Comparison of ENCODE assay signal across 1 cellular context in the genomic region with DNA sequence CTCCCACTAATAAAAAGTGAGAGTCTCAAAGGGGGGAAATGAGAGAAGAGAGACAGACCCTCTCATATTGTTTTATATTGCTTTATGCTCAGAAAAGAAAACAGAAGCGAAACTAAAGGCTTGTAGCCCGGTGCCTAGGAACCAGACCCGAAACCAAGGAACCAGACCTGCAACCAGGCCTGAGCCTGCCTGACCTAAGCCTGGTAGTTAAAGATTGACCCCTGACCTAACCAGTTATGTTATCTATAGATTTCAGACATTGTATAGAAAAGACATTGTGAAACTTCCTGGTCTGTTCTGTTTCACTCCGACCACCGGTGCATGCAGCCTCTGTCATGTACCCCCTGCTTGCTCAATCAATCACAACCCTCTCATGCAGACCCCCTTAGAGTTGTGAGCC.
TF ChIP-seq lines count a peak whose summit lies in the region.

No MANE protein-coding gene starts in this region.

TF ChIP-seq in K562, 482 proteins besides CTCF, POLR2A, EP300 and RAD21:
- TF ChIP-seq, protein P1, sequence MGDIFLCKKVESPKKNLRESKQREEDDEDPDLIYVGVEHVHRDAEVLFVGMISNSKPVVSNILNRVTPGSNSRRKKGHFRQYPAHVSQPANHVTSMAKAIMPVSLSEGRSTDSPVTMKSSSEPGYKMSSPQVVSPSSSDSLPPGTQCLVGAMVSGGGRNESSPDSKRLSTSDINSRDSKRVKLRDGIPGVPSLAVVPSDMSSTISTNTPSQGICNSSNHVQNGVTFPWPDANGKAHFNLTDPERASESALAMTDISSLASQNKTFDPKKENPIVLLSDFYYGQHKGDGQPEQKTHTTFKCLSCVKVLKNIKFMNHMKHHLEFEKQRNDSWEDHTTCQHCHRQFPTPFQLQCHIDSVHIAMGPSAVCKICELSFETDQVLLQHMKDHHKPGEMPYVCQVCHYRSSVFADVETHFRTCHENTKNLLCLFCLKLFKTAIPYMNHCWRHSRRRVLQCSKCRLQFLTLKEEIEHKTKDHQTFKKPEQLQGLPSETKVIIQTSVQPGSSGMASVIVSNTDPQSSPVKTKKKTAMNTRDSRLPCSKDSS (IDR thresholded peaks at IDR 0.05; ENCODE audit: low read depth, partially characterized antibody): peak; percentile 46
- TF ChIP-seq TRIM24 (IDR thresholded peaks at IDR 0.05) (0 out of 4 replicates have a peak, but pooled peaks of 1 of the 2 experiments have one; percentile 40), CBX5 (IDR thresholded peaks at IDR 0.05; ENCODE audit: borderline replicate concordance, low read depth) (0 out of 2 replicates have a peak, but pooled peaks have one; percentile 17), TRIM28 (IDR thresholded peaks at IDR 0.05) (peak; percentile 89)
